Comparison of ENCODE assay signal across 22 cellular contexts in genomic region chr5:145965804-145966203, GRCh38. TPM values are rescaled to one million over a fixed set of nuclear protein-coding genes. Genes with fewer than 3 reads are reported as not detected.
A peak's percentile ranks its signal among the peaks of the same experiment; 100 is the strongest.
DNase-seq lines count a peak whose midpoint lies in the region; ATAC-seq and TF ChIP-seq lines count a peak whose summit lies in the region.
"Had no signal": no experiment of that assay in that cellular context is flagged by ENCODE, and none has a peak within 500 bp of the region (broad histone marks: within the 10 kb centered on the region; RNA-seq: fewer than 3 reads in every experiment).

No MANE protein-coding gene starts in this region.

- H3K9me3 ChIP-seq in right atrium auricular region, result no peaks in the 10 kb centered on the region
- H3K9me3 ChIP-seq: heart left ventricle, SK-N-SH, upper lobe of left lung had no signal

- TF ChIP-seq CTCF in right atrium auricular region (IDR thresholded peaks at IDR 0.05) (no peak), foreskin keratinocyte (conservative IDR thresholded peaks at IDR 0.05) (no peak), glutamatergic neuron (IDR thresholded peaks at IDR 0.05; ENCODE audit: partially characterized antibody, unreplicated experiment) (no peak)

- H3K27ac ChIP-seq in right atrium auricular region (no peak overlapping the region), foreskin keratinocyte (no peak overlapping the region)
- H3K27ac ChIP-seq: heart left ventricle, neural progenitor cell, PC-9, upper lobe of left lung had no signal

- H3K9me3 Mint-ChIP-seq in glutamatergic neuron (ENCODE audit: unreplicated experiment), result peaks cover 1% of the 10 kb centered on the region
- H3K9me3 Mint-ChIP-seq: activated naive CD4-positive, alpha-beta T cell treated with anti-CD3 and anti-CD28 coated beads, Interleukin-2, amount 50 U/mL, for 72 hours; activated T-cell treated with anti-CD3 and anti-CD28 coated beads, Interleukin-2, amount 50 U/mL, for 24 hours; immature natural killer cell; neural progenitor cell had no signal

- H3K27me3 Mint-ChIP-seq in glutamatergic neuron (ENCODE audit: unreplicated experiment), result no peaks in the 10 kb centered on the region

- H3K27me3 ChIP-seq in right atrium auricular region (no peaks in the 10 kb centered on the region), foreskin keratinocyte (no peaks in the 10 kb centered on the region)
- H3K27me3 ChIP-seq: heart left ventricle, neural progenitor cell, upper lobe of left lung had no signal

- no peak overlapping the region for H3K27ac Mint-ChIP-seq in glutamatergic neuron (ENCODE audit: unreplicated experiment)
- H3K27ac Mint-ChIP-seq: activated naive CD4-positive, alpha-beta T cell treated with anti-CD3 and anti-CD28 coated beads, Interleukin-2, amount 50 U/mL, for 72 hours; activated T-cell treated with anti-CD3 and anti-CD28 coated beads, Interleukin-2, amount 50 U/mL, for 24 hours; CD14-positive monocyte; immature natural killer cell; neural progenitor cell had no signal

- no peak overlapping the region for H3K4me3 Mint-ChIP-seq in glutamatergic neuron (ENCODE audit: unreplicated experiment)
- H3K4me3 Mint-ChIP-seq: activated T-cell treated with anti-CD3 and anti-CD28 coated beads, Interleukin-2, amount 50 U/mL, for 24 hours; CD14-positive monocyte; immature natural killer cell; neural progenitor cell had no signal

- intact Hi-C loops in left cardiac atrium (cut with DNase I), result no loop called here

- no peaks in the 10 kb centered on the region for H3K4me1 Mint-ChIP-seq in glutamatergic neuron (ENCODE audit: low read depth, unreplicated experiment)
- H3K4me1 Mint-ChIP-seq: immature natural killer cell, neural progenitor cell had no signal

- DNase-seq in left cardiac atrium (peak; percentile 25), right atrium auricular region (ENCODE audit: low spot score) (no peak), OCI-M1 (lab: John Stamatoyannopoulos, UW) (peak; percentile 34), foreskin keratinocyte (peak in 1 of 2 donors; percentile 20), glutamatergic neuron (no peak), NCI-H128 (lab: John Stamatoyannopoulos, UW; ENCODE audit: unreplicated experiment) (no peak)
- DNase-seq: ACHN; activated CD4-positive, alpha-beta T cell treated with anti-CD3 and anti-CD28 coated beads, Interleukin-2, amount 50 U/mL, for 4 hours; activated T-cell treated with anti-CD3 and anti-CD28 coated beads, Interleukin-2, amount 50 U/mL, for 24 hours; heart left ventricle; immature natural killer cell; midbrain; NCI-H1048; PC-9; SK-N-SH; stimulated activated naive CD4-positive, alpha-beta T cell had no signal

- H3K36me3 ChIP-seq in right atrium auricular region, result no peaks in the 10 kb centered on the region
- H3K36me3 ChIP-seq: heart left ventricle, neural progenitor cell, upper lobe of left lung had no signal

- no peak overlapping the region for H3K4me3 ChIP-seq in right atrium auricular region
- H3K4me3 ChIP-seq: heart left ventricle, neural progenitor cell, PC-9, upper lobe of left lung had no signal

- no peaks in the 10 kb centered on the region for H3K4me1 ChIP-seq in right atrium auricular region
- H3K4me1 ChIP-seq in foreskin keratinocyte, result peaks cover 52% of the 10 kb centered on the region
- H3K4me1 ChIP-seq: neural progenitor cell, upper lobe of left lung had no signal

- H3K36me3 Mint-ChIP-seq in glutamatergic neuron (ENCODE audit: unreplicated experiment), result no peaks in the 10 kb centered on the region
- H3K36me3 Mint-ChIP-seq: activated naive CD4-positive, alpha-beta T cell treated with anti-CD3 and anti-CD28 coated beads, Interleukin-2, amount 50 U/mL, for 72 hours; CD14-positive monocyte; immature natural killer cell; neural progenitor cell had no signal

- ATAC-seq in left cardiac atrium, result peak; percentile 89 to 94
- ATAC-seq in foreskin keratinocyte, result peak; percentile 25
- ATAC-seq in HG02763 (IDR thresholded peaks at IDR 0.05; ENCODE audit: unreplicated experiment), result no peak
- ATAC-seq in GM19351 (IDR thresholded peaks at IDR 0.05; ENCODE audit: unreplicated experiment), result no peak
- ATAC-seq: activated naive CD4-positive, alpha-beta T cell treated with anti-CD3 and anti-CD28 coated beads, Interleukin-2, amount 50 U/mL, for 72 hours; heart left ventricle had no signal

RNA-seq across cellular contexts. Expression of gene SH3RF2, which starts 29.4 kb away (rescaled TPM):
- total RNA-seq in left cardiac atrium, result 100 to 1,000 TPM in 1 of 2 donors, 10 to 100 TPM in 1; 56.2 to 179 TPM
- total RNA-seq in right atrium auricular region, result 100 to 1,000 TPM in 1 of 2 donors, 10 to 100 TPM in 1; 41.2 to 272 TPM
- 37.1 and 40.7 TPM in 2 replicates for total RNA-seq in foreskin keratinocyte
- 22.9 and 23.9 TPM in 2 replicates for polyA plus RNA-seq in foreskin keratinocyte
- total RNA-seq in glutamatergic neuron (ENCODE audit: unreplicated experiment), result not detected
- total RNA-seq: activated naive CD4-positive, alpha-beta T cell treated with anti-CD3 and anti-CD28 coated beads, Interleukin-2, amount 50 U/mL, for 72 hours had no signal
- polyA plus RNA-seq: CD14-positive monocyte, immature natural killer cell had no signal

Comparison
In these comparisons a context has a peak if more than half of its experiments do, and no peak if none do; other contexts are left out.
1. DNase-seq: peak in left cardiac atrium (single experiment) and OCI-M1 (single experiment); none in right atrium auricular region (single experiment), glutamatergic neuron (single experiment) and NCI-H128 (single experiment).
2. ATAC-seq: peak in left cardiac atrium (2 of 2) and foreskin keratinocyte (single experiment); none in HG02763 (single experiment) and GM19351 (single experiment).
3. RNA of gene SH3RF2, which starts 29.4 kb away (total RNA-seq): 41.2 to 272 TPM in right atrium auricular region, 56.2 to 179 TPM in left cardiac atrium and 37.1 to 40.7 TPM in foreskin keratinocyte; not detected in glutamatergic neuron (single experiment); every median in the first group is over 10 times any median in the second.